In the genomic region with DNA sequence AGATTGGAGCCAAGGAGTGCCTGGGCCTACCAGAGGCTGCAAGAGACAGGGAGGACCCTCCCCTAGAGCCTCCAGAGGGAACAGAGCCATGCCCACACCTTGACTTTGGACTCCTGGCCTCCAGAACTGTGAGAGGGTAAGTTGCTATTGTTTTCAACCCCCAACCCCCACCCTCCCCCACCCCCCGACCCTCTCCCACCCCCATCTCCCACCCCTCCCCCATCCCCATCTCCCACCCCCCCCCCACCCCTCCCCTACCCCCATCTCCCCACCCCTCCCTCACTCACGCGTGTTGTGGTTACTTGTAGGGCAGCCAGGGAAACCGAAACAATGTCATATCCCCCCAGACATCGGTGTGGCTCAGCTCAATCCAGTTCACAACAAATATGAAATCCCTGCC, we compare ENCODE assay signal across 18 cellular contexts.
"Had no signal": no experiment of that assay in that cellular context is flagged by ENCODE, and none has a peak within 500 bp of the region (broad histone marks: within the 10 kb centered on the region; RNA-seq: fewer than 3 reads in every experiment).

No MANE protein-coding gene starts in this region.

- DNase-seq: activated CD4-positive, alpha-beta T cell treated with anti-CD3 and anti-CD28 coated beads, Interleukin-2, amount 10 ng/mL, durations not matched to agents 24 days and 14 days; activated CD8-positive, alpha-beta T cell treated with anti-CD3 and anti-CD28 coated beads for 36 hours; activated naive CD4-positive, alpha-beta T cell treated with anti-CD3 and anti-CD28 coated beads for 36 hours; activated T-cell treated with anti-CD3 and anti-CD28 coated beads, Interleukin-2, amount 50 U/mL, for 1 hour; caudate nucleus; colonic mucosa; gastrocnemius medialis; heart left ventricle; kidney glomerular epithelial cell; left ventricle myocardium superior; ovary; psoas muscle; right cardiac atrium; stimulated activated CD4-positive, alpha-beta T cell treated with anti-CD3 and anti-CD28 coated beads, Interleukin-2, amount 100 ng/mL, for 48 hours; thyroid gland had no signal

- H3K9me3 ChIP-seq: colonic mucosa, gastrocnemius medialis, heart left ventricle, ovary, psoas muscle, thyroid gland had no signal

- H3K9me3 Mint-ChIP-seq: activated CD4-positive, alpha-beta T cell treated with anti-CD3 and anti-CD28 coated beads, Interleukin-2, amount 10 ng/mL, durations not matched to agents 24 days and 14 days; activated CD8-positive, alpha-beta T cell treated with anti-CD3 and anti-CD28 coated beads for 36 hours; activated naive CD4-positive, alpha-beta T cell treated with anti-CD3 and anti-CD28 coated beads for 36 hours; memory B cell had no signal

- H3K27ac ChIP-seq: colonic mucosa, gastrocnemius medialis, heart left ventricle, ovary, psoas muscle, skin epidermis, thyroid gland had no signal

- ATAC-seq: esophagus mucosa, gastrocnemius medialis, heart left ventricle, left ventricle myocardium superior, psoas muscle, right cardiac atrium had no signal

- H3K36me3 ChIP-seq: colonic mucosa, gastrocnemius medialis, heart left ventricle, ovary, thyroid gland had no signal

- H3K4me3 Mint-ChIP-seq: activated CD4-positive, alpha-beta T cell treated with anti-CD3 and anti-CD28 coated beads, Interleukin-2, amount 10 ng/mL, durations not matched to agents 24 days and 14 days; activated CD8-positive, alpha-beta T cell treated with anti-CD3 and anti-CD28 coated beads for 36 hours; activated naive CD4-positive, alpha-beta T cell treated with anti-CD3 and anti-CD28 coated beads for 36 hours; memory B cell had no signal

- H3K27ac Mint-ChIP-seq: activated CD4-positive, alpha-beta T cell treated with anti-CD3 and anti-CD28 coated beads, Interleukin-2, amount 10 ng/mL, durations not matched to agents 24 days and 14 days; activated CD8-positive, alpha-beta T cell treated with anti-CD3 and anti-CD28 coated beads for 36 hours; activated naive CD4-positive, alpha-beta T cell treated with anti-CD3 and anti-CD28 coated beads for 36 hours; memory B cell had no signal

- H3K27me3 ChIP-seq: colonic mucosa, gastrocnemius medialis, heart left ventricle, ovary, thyroid gland had no signal

- H3K4me3 ChIP-seq: colonic mucosa, gastrocnemius medialis, heart left ventricle, ovary, psoas muscle, skin epidermis, thyroid gland had no signal
